In genomic region chr1:181152892-181153633, GRCh38 we compare ENCODE assay signal across 1 cellular context.
A peak's percentile ranks its signal among the peaks of the same experiment; 100 is the strongest.
TF ChIP-seq lines count a peak whose summit lies in the region.

No MANE protein-coding gene starts in this region.

TF ChIP-seq in HepG2, 621 proteins besides CTCF, POLR2A, EP300 and RAD21 (continued from another document):
- TF ChIP-seq, protein P1, sequence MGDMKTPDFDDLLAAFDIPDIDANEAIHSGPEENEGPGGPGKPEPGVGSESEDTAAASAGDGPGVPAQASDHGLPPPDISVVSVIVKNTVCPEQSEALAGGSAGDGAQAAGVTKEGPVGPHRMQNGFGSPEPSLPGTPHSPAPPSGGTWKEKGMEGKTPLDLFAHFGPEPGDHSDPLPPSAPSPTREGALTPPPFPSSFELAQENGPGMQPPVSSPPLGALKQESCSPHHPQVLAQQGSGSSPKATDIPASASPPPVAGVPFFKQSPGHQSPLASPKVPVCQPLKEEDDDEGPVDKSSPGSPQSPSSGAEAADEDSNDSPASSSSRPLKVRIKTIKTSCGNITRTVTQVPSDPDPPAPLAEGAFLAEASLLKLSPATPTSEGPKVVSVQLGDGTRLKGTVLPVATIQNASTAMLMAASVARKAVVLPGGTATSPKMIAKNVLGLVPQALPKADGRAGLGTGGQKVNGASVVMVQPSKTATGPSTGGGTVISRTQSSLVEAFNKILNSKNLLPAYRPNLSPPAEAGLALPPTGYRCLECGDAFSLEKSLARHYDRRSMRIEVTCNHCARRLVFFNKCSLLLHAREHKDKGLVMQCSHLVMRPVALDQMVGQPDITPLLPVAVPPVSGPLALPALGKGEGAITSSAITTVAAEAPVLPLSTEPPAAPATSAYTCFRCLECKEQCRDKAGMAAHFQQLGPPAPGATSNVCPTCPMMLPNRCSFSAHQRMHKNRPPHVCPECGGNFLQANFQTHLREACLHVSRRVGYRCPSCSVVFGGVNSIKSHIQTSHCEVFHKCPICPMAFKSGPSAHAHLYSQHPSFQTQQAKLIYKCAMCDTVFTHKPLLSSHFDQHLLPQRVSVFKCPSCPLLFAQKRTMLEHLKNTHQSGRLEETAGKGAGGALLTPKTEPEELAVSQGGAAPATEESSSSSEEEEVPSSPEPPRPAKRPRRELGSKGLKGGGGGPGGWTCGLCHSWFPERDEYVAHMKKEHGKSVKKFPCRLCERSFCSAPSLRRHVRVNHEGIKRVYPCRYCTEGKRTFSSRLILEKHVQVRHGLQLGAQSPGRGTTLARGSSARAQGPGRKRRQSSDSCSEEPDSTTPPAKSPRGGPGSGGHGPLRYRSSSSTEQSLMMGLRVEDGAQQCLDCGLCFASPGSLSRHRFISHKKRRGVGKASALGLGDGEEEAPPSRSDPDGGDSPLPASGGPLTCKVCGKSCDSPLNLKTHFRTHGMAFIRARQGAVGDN (CRISPR knock-in tag; IDR thresholded peaks at IDR 0.05): peak; percentile 34; the same call in 1 of the 2 replicates
- TF ChIP-seq ZFY (CRISPR knock-in tag; IDR thresholded peaks at IDR 0.05) (0 out of 2 replicates have a peak, but pooled peaks have one; percentile 25), ZNF468 (CRISPR knock-in tag; IDR thresholded peaks at IDR 0.05) (no peak), ZFX (CRISPR knock-in tag; IDR thresholded peaks at IDR 0.05; ENCODE audit: low read depth) (peak; percentile 54; the same call in 1 of the 2 replicates)
